In genomic region chr9:114377046-114377445, GRCh38 we compare ENCODE assay signal across 21 cellular contexts. TPM values are rescaled to one million over a fixed set of nuclear protein-coding genes. Genes with fewer than 3 reads are reported as not detected.
DNase-seq lines count a peak whose midpoint lies in the region; ATAC-seq and TF ChIP-seq lines count a peak whose summit lies in the region.
"Had no signal": no experiment of that assay in that cellular context is flagged by ENCODE, and none has a peak within 500 bp of the region (broad histone marks: within the 10 kb centered on the region; RNA-seq: fewer than 3 reads in every experiment).

No MANE protein-coding gene starts in this region.

- peak overlapping the region; percentile 50 to 52 for H3K27ac ChIP-seq in uterus
- H3K27ac ChIP-seq: coronary artery, epithelial cell of prostate had no signal

- peak overlapping the region; percentile 91 for H3K27ac Mint-ChIP-seq in activated naive CD4-positive, alpha-beta T cell treated with anti-CD3 and anti-CD28 coated beads, Interleukin-2, amount 10 ng/mL, durations not matched to agents 7 days and 5 days
- H3K27ac Mint-ChIP-seq in activated B cell treated with CpG ODN at 0.5 μM for 24 hours = peak overlapping the region; percentile 73
- H3K27ac Mint-ChIP-seq in effector memory CD8-positive, alpha-beta T cell = peak overlapping the region; percentile 76 to 98

- peaks cover 92% of the 10 kb centered on the region for H3K4me1 Mint-ChIP-seq in activated naive CD4-positive, alpha-beta T cell treated with anti-CD3 and anti-CD28 coated beads, Interleukin-2, amount 10 ng/mL, durations not matched to agents 7 days and 5 days
- peaks cover 85% of the 10 kb centered on the region for H3K4me1 Mint-ChIP-seq in activated B cell treated with CpG ODN at 0.5 μM for 24 hours
- peaks cover 83 to 88% of the 10 kb centered on the region in 2 donors for H3K4me1 Mint-ChIP-seq in effector memory CD8-positive, alpha-beta T cell (ENCODE audit: low read depth in 2 of 2)

- intact Hi-C loops in activated B cell treated with CpG ODN at 0.5 μM for 24 hours (cut with micrococcal nuclease) = no loop called here
- intact Hi-C loops in uterus (cut with DNase I; ENCODE audit: low total_unique reads) = no loop called here

- TF ChIP-seq CTCF in activated B cell treated with CpG ODN at 0.5 μM for 24 hours (IDR thresholded peaks at IDR 0.05) = no peak
- no peak for TF ChIP-seq CTCF in uterus (IDR thresholded peaks at IDR 0.05)

- H3K27me3 ChIP-seq in uterus = no peaks in the 10 kb centered on the region

- peaks cover 5 to 27% of the 10 kb centered on the region in 2 donors for H3K4me1 ChIP-seq in uterus

- no peak for TF ChIP-seq POLR2A in uterus (IDR thresholded peaks at IDR 0.05)

- H3K4me3 ChIP-seq in uterus = no peak overlapping the region
- H3K4me3 ChIP-seq: coronary artery had no signal

- H3K9me3 Mint-ChIP-seq in activated naive CD4-positive, alpha-beta T cell treated with anti-CD3 and anti-CD28 coated beads, Interleukin-2, amount 10 ng/mL, durations not matched to agents 7 days and 5 days = no peaks in the 10 kb centered on the region
- H3K9me3 Mint-ChIP-seq in activated B cell treated with CpG ODN at 0.5 μM for 24 hours = no peaks in the 10 kb centered on the region
- H3K9me3 Mint-ChIP-seq in effector memory CD8-positive, alpha-beta T cell = no peaks in the 10 kb centered on the region

- no peaks in the 10 kb centered on the region for H3K27me3 Mint-ChIP-seq in activated naive CD4-positive, alpha-beta T cell treated with anti-CD3 and anti-CD28 coated beads, Interleukin-2, amount 10 ng/mL, durations not matched to agents 7 days and 5 days
- H3K27me3 Mint-ChIP-seq in activated B cell treated with CpG ODN at 0.5 μM for 24 hours = no peaks in the 10 kb centered on the region
- H3K27me3 Mint-ChIP-seq in effector memory CD8-positive, alpha-beta T cell = no peaks in the 10 kb centered on the region

- POLR2A ChIA-PET in activated B cell treated with CpG ODN at 0.5 μM for 24 hours (lab: Charles Lee) = interaction anchor here (1.0 to 4.3 kb wide), 3 partner anchors 10 to 21 kb away, joined by 4 to 37 read pairs (median 12); partner anchors contain the start of gene AKNA

- ATAC-seq in activated B cell treated with CpG ODN at 0.5 μM for 24 hours (ENCODE audit: low read depth) = no peak
- ATAC-seq in effector memory CD8-positive, alpha-beta T cell (replicated peaks) = no peak
- ATAC-seq: left colon, right cardiac atrium had no signal

- CTCF ChIA-PET in activated naive CD4-positive, alpha-beta T cell treated with anti-CD3 and anti-CD28 coated beads, Interleukin-2, amount 10 ng/mL, durations not matched to agents 7 days and 5 days (lab: Charles Lee) = interaction anchor here (1.6 kb wide), 1 partner anchor 37 kb away, joined by 5 read pairs; no protein-coding TSS in a partner anchor
- CTCF ChIA-PET in activated B cell treated with CpG ODN at 0.5 μM for 24 hours (lab: Charles Lee) = no interaction called here

- H3K36me3 Mint-ChIP-seq in activated naive CD4-positive, alpha-beta T cell treated with anti-CD3 and anti-CD28 coated beads, Interleukin-2, amount 10 ng/mL, durations not matched to agents 7 days and 5 days = peaks cover 79% of the 10 kb centered on the region
- H3K36me3 Mint-ChIP-seq in activated B cell treated with CpG ODN at 0.5 μM for 24 hours (ENCODE audit: low read depth) = peaks cover 80% of the 10 kb centered on the region
- peaks cover 98% of the 10 kb centered on the region for H3K36me3 Mint-ChIP-seq in effector memory CD8-positive, alpha-beta T cell (ENCODE audit: insufficient read depth)

- DNase-seq in activated naive CD4-positive, alpha-beta T cell treated with anti-CD3 and anti-CD28 coated beads, Interleukin-2, amount 10 ng/mL, durations not matched to agents 7 days and 5 days = no peak
- no peak for DNase-seq in activated naive CD4-positive, alpha-beta T cell (lab: John Stamatoyannopoulos, UW)
- DNase-seq in activated B cell treated with CpG ODN at 0.5 μM for 24 hours (no peak), uterus (no peak), germinal center (ENCODE audit: low spot score) (no peak), NCI-H510A (lab: John Stamatoyannopoulos, UW) (no peak), HuH-7.5 (ENCODE audit: low spot score) (no peak)
- DNase-seq in effector memory CD8-positive, alpha-beta T cell = no peak
- DNase-seq: activated CD4-positive, CD25-positive, alpha-beta regulatory T cell; foreskin melanocyte; GF-D8; midbrain; NCI-H1694; occipital lobe; right cardiac atrium; SHP77 had no signal

- H3K36me3 ChIP-seq in uterus = no peaks in the 10 kb centered on the region

- no peaks in the 10 kb centered on the region for H3K9me3 ChIP-seq in uterus

- H3K4me3 Mint-ChIP-seq in activated naive CD4-positive, alpha-beta T cell treated with anti-CD3 and anti-CD28 coated beads, Interleukin-2, amount 10 ng/mL, durations not matched to agents 7 days and 5 days = no peak overlapping the region
- no peak overlapping the region for H3K4me3 Mint-ChIP-seq in activated B cell treated with CpG ODN at 0.5 μM for 24 hours
- H3K4me3 Mint-ChIP-seq in effector memory CD8-positive, alpha-beta T cell = peak overlapping the region; percentile 58 to 99

RNA-seq across cellular contexts. Expression of gene AKNA, which starts 10.7 kb away (rescaled TPM):
- total RNA-seq in activated B cell treated with CpG ODN at 0.5 μM for 24 hours = 283 and 322 TPM in 2 replicates
- total RNA-seq in uterus = 100 to 1,000 TPM in 1 of 4 donors, 10 to 100 TPM in 3; 24.1 to 123 (median 34.3) TPM

RNA-seq across cellular contexts. Expression of gene ORM2, which starts 47.4 kb away (rescaled TPM):
- total RNA-seq in activated B cell treated with CpG ODN at 0.5 μM for 24 hours = not detected in 2 replicates
- total RNA-seq in uterus = 1 to 10 TPM in 1 of 4 donors, not detected in 3; 1.2 TPM
- total RNA-seq: HT1080; left colon; occipital lobe; right cardiac atrium; T-helper 1 cell treated with Interleukin-12 subunit alpha and Interleukin-12 subunit beta and Interleukin-4 antibody, amounts not matched to agents 30 ng/mL and 1 ng/mL, for 36 hours had no signal

RNA-seq across cellular contexts. Expression of gene ORM1, which starts 54.1 kb away (rescaled TPM):
- total RNA-seq in activated B cell treated with CpG ODN at 0.5 μM for 24 hours (not detected in 2 replicates), uterus (1 to 10 TPM in 2 of 4 donors, not detected in 2; 1.9 to 2.4 TPM)
- total RNA-seq: HT1080; left colon; occipital lobe; T-helper 1 cell treated with Interleukin-12 subunit alpha and Interleukin-12 subunit beta and Interleukin-4 antibody, amounts not matched to agents 30 ng/mL and 1 ng/mL, for 36 hours had no signal

Comparison
In these comparisons a context has a peak if more than half of its experiments do, and no peak if none do; other contexts are left out.
1. H3K4me3 Mint-ChIP-seq: peak in effector memory CD8-positive, alpha-beta T cell (2 of 2); none in activated naive CD4-positive, alpha-beta T cell treated with anti-CD3 and anti-CD28 coated beads, Interleukin-2, amount 10 ng/mL, durations not matched to agents 7 days and 5 days (single experiment) and activated B cell treated with CpG ODN at 0.5 μM for 24 hours (single experiment).
2. Peak in every context shown above with its lines, with median percentiles within 50 percentile points of each other: H3K27ac Mint-ChIP-seq.